33 cellular contexts compared by ENCODE assay signal in genomic region chr13:19157461-19157860, GRCh38. TPM values are rescaled to one million over a fixed set of nuclear protein-coding genes. Genes with fewer than 3 reads are reported as not detected.
"Had no signal": no experiment of that assay in that cellular context is flagged by ENCODE, and none has a peak within 500 bp of the region (broad histone marks: within the 10 kb centered on the region; RNA-seq: fewer than 3 reads in every experiment).

No MANE protein-coding gene starts in this region.

- H3K4me3 ChIP-seq: ascending aorta, cardiac muscle cell had no signal

- DNase-seq: activated B cell treated with CpG ODN at 0.5 μM for 24 hours; activated CD4-positive, alpha-beta memory T cell treated with anti-CD3 and anti-CD28 coated beads for 36 hours; activated CD4-positive, alpha-beta T cell treated with anti-CD3 and anti-CD28 coated beads for 4 hours; activated CD4-positive, alpha-beta T cell treated with anti-CD3 and anti-CD28 coated beads, Interleukin-2, amount 10 ng/mL, durations not matched to agents 24 days and 14 days; activated CD4-positive, alpha-beta T cell treated with anti-CD3 and anti-CD28 coated beads, Interleukin-2, amount 50 U/mL, for 1 hour; activated CD4-positive, alpha-beta T cell treated with anti-CD3 and anti-CD28 coated beads, Interleukin-2, amount 50 U/mL, for 4 hours; activated CD4-positive, CD25-positive, alpha-beta regulatory T cell treated with anti-CD3 and anti-CD28 coated beads, Interleukin-2, amount 50 U/mL, for 72 hours; activated CD8-positive, alpha-beta memory T cell treated with anti-CD3 and anti-CD28 coated beads, Interleukin-2, amount 50 U/mL, for 4 hours; activated CD8-positive, alpha-beta T cell treated with anti-CD3 and anti-CD28 coated beads for 36 hours; activated effector memory CD4-positive, alpha-beta T cell treated with Interleukin-2 at 50 U/mL for 16 hours; activated gamma-delta T cell; activated naive CD4-positive, alpha-beta T cell treated with anti-CD3 and anti-CD28 coated beads, Interleukin-2, amount 10 ng/mL, durations not matched to agents 7 days and 5 days; activated naive CD4-positive, alpha-beta T cell treated with Interleukin-2 at 50 U/mL for 16 hours; activated naive CD8-positive, alpha-beta T cell treated with anti-CD3 and anti-CD28 coated beads, Interleukin-2, amount 10 ng/mL, durations not matched to agents 7 days and 5 days; activated naive CD8-positive, alpha-beta T cell treated with anti-CD3 and anti-CD28 coated beads, Interleukin-2, amount 50 U/mL, for 24 hours; activated T-cell treated with anti-CD3 and anti-CD28 coated beads for 4 hours; activated T-cell treated with anti-CD3 and anti-CD28 coated beads, Interleukin-2, amount 50 U/mL, for 1 hour; activated T-cell treated with anti-CD3 and anti-CD28 coated beads, Interleukin-2, amount 50 U/mL, for 4 hours; activated T-cell treated with anti-CD3 and anti-CD28 coated beads, Interleukin-2, amount 50 U/mL, for 72 hours; amygdala; anterior cingulate cortex; central memory CD4-positive, alpha-beta T cell; SW 1271; T-helper 1 cell; T-helper 2 cell; T-helper 9 cell had no signal

- H3K27ac ChIP-seq: ascending aorta, cardiac muscle cell, VCaP had no signal

RNA-seq across cellular contexts. Expression of gene TUBA3C, which starts 24.2 kb away (rescaled TPM):
- total RNA-seq: activated B cell treated with CpG ODN at 0.5 μM for 24 hours; activated CD4-positive, alpha-beta memory T cell treated with anti-CD3 and anti-CD28 coated beads for 36 hours; activated CD4-positive, alpha-beta T cell treated with anti-CD3 and anti-CD28 coated beads, Interleukin-2, amount 10 ng/mL, durations not matched to agents 24 days and 14 days; activated CD8-positive, alpha-beta memory T cell treated with anti-CD3 and anti-CD28 coated beads for 36 hours; activated CD8-positive, alpha-beta T cell treated with anti-CD3 and anti-CD28 coated beads for 36 hours; activated naive CD8-positive, alpha-beta T cell treated with anti-CD3 and anti-CD28 coated beads, Interleukin-2, amount 10 ng/mL, durations not matched to agents 7 days and 5 days; activated T-cell treated with anti-CD3 and anti-CD28 coated beads, Interleukin-2, amount 50 U/mL, for 4 hours; activated T-cell treated with anti-CD3 and anti-CD28 coated beads, Interleukin-2, amount 50 U/mL, for 72 hours; activated T-helper 1 cell treated with anti-CD3 and anti-CD28 coated beads, Interleukin-12 subunit alpha, Interleukin-12 subunit beta, Interleukin-2, Interleukin-4 antibody, amounts not matched to agents 30 ng/mL and 10 ng/mL and 1 ng/mL, durations not matched to agents 14 hours and 24 hours and 36 hours; activated T-helper 17 cell treated with anti-CD3 and anti-CD28 coated beads, Interleukin-2, amount 50 U/mL, for 72 hours; ascending aorta; bronchial epithelial cell; cardiac muscle cell had no signal
